Comparison of ENCODE assay signal across 14 cellular contexts in the genomic region with DNA sequence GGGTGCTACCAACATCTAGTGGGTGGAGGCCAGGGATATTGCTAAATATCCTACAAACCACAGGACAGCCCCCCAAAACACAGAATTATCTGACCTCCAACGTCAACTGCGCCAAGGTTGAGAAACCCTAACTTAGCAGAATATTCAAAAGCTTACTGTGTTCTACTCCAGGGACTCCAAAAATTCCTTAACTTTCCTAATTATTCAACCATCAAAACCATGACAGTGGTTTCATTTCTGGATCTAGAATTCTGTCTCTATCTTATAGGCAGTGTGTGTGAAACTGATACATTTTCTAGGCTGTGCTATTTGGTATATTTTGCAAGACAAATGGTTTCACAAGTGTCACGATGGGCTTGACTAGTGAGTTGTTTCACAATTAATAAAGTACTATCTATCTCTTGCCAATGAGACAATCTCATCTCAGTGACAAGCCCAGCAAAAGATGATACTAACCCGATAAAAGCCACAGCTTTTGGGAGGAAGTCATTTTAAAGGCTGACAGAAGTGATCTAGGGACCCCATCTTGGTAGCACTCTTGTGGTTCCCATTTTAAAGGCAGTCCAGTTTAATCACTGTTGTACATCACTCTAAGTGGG. TPM values are rescaled to one million over a fixed set of nuclear protein-coding genes. Genes with fewer than 3 reads are reported as not detected.
DNase-seq lines count a peak whose midpoint lies in the region; ATAC-seq and TF ChIP-seq lines count a peak whose summit lies in the region.
"Had no signal": no experiment of that assay in that cellular context is flagged by ENCODE, and none has a peak within 500 bp of the region (broad histone marks: within the 10 kb centered on the region; RNA-seq: fewer than 3 reads in every experiment).

No MANE protein-coding gene starts in this region.

- peaks cover 20 to 48% (median 41%) of the 10 kb centered on the region in 3 donors for H3K4me1 Mint-ChIP-seq in T-cell

- H3K27ac ChIP-seq in mucosa of rectum (ENCODE audit: low read depth in 2 of 2, low read length in 2 of 2) = peak overlapping the region; percentile 2 to 3
- H3K27ac ChIP-seq: BLaER1 treated with 17β-estradiol and CSF1 and Interleukin-3, amounts not matched to agents 10 nM and 100 nM; gastroesophageal sphincter; suprapubic skin had no signal

- no peaks in the 10 kb centered on the region for H3K27me3 ChIP-seq in mucosa of rectum (ENCODE audit: control insufficient read depth in 2 of 2, insufficient read depth in 2 of 2, low read length in 2 of 2)
- H3K27me3 ChIP-seq: BLaER1 treated with 17β-estradiol and CSF1 and Interleukin-3, amounts not matched to agents 10 nM and 100 nM; gastroesophageal sphincter; suprapubic skin had no signal

- ATAC-seq in T-cell (replicated peaks in 1 of 4) = no peak
- ATAC-seq: gastroesophageal sphincter had no signal

- peak; percentile 73 for DNase-seq in GF-D8 (lab: John Stamatoyannopoulos, UW)
- peak; percentile 31 for DNase-seq in GM20000 (ENCODE audit: low spot score)
- no peak for DNase-seq in T-cell
- DNase-seq in NCI-H345 (lab: John Stamatoyannopoulos, UW) = no peak
- no peak for DNase-seq in cardiac septum (ENCODE audit: low spot score)
- no peak for DNase-seq in NCI-H524 treated with DMSO at 0.1 percent for 48 hours (lab: John Stamatoyannopoulos, UW)
- DNase-seq in activated naive CD4-positive, alpha-beta T cell treated with anti-CD3 and anti-CD28 coated beads, Interleukin-2, amount 50 U/mL, for 16 hours = no peak
- DNase-seq: activated CD8-positive, alpha-beta memory T cell treated with anti-CD3 and anti-CD28 coated beads, Interleukin-2, amount 50 U/mL, for 4 hours; effector CD8-positive, alpha-beta T cell; islet precursor cell had no signal

- H3K36me3 Mint-ChIP-seq in T-cell = peaks cover 55% of the 10 kb centered on the region

- POLR2A ChIA-PET in T-cell (lab: Charles Lee) = no interaction called here

- intact Hi-C loops in cardiac septum (cut with DNase I) = no loop called here

- H3K9me3 ChIP-seq in mucosa of rectum (ENCODE audit: control insufficient read depth in 2 of 2, low read length in 2 of 2) = no peaks in the 10 kb centered on the region
- H3K9me3 ChIP-seq: BLaER1 treated with 17β-estradiol and CSF1 and Interleukin-3, amounts not matched to agents 10 nM and 100 nM; gastroesophageal sphincter; suprapubic skin had no signal

- H3K9me3 Mint-ChIP-seq in T-cell = no peaks in the 10 kb centered on the region

- peaks cover 6 to 9% of the 10 kb centered on the region in 2 donors for H3K4me1 ChIP-seq in mucosa of rectum (ENCODE audit: control insufficient read depth in 2 of 2, insufficient read depth in 2 of 2, low read length in 2 of 2)

- H3K27ac Mint-ChIP-seq in T-cell = peak overlapping the region; percentile 7 to 29

- peaks cover 52 to 59% of the 10 kb centered on the region in 2 donors for H3K36me3 ChIP-seq in mucosa of rectum (ENCODE audit: control insufficient read depth in 2 of 2, insufficient read depth in 2 of 2, low read length in 2 of 2)

- H3K27me3 Mint-ChIP-seq in T-cell = no peaks in the 10 kb centered on the region

- H3K4me3 Mint-ChIP-seq in T-cell = no peak overlapping the region

- no peak overlapping the region for H3K9ac ChIP-seq in mucosa of rectum (ENCODE audit: low read depth in 1 of 2, low read length in 2 of 2)
- H3K9ac ChIP-seq: BLaER1 treated with 17β-estradiol and CSF1 and Interleukin-3, amounts not matched to agents 10 nM and 100 nM had no signal

- CTCF ChIA-PET in T-cell (lab: Charles Lee) = interaction anchor here in 1 of 2 donors (0.9 kb wide), 1 partner anchor 35 kb away, joined by 4 read pairs; no protein-coding TSS in a partner anchor

- no peak overlapping the region for H3K4me3 ChIP-seq in mucosa of rectum (ENCODE audit: low read length in 2 of 2)
- H3K4me3 ChIP-seq: BLaER1 treated with 17β-estradiol and CSF1 and Interleukin-3, amounts not matched to agents 10 nM and 100 nM; gastroesophageal sphincter; suprapubic skin had no signal

- TF ChIP-seq CTCF in GM20000 (IDR thresholded peaks at IDR 0.05; ENCODE audit: extremely low read depth, missing control alignments) = no peak

RNA-seq across cellular contexts. Expression of a gene that starts 14.6 kb away (rescaled TPM):
- total RNA-seq in T-cell (10 to 100 TPM; 44.0 to 76.3 (median 54.0) TPM), cardiac septum (27.0 TPM)

RNA-seq across cellular contexts. Expression of a gene that starts 59.8 kb away (rescaled TPM):
- total RNA-seq in T-cell = 10 to 100 TPM; 17.4 to 56.2 (median 22.7) TPM
- 31.2 TPM for total RNA-seq in cardiac septum

Comparison
In these comparisons a context has a peak if more than half of its experiments do, and no peak if none do; other contexts are left out.
1. DNase-seq: peak in GF-D8 (single experiment) and GM20000 (single experiment); none in T-cell (0 of 34), NCI-H345 (single experiment), cardiac septum (single experiment), NCI-H524 treated with DMSO at 0.1 percent for 48 hours (single experiment) and activated naive CD4-positive, alpha-beta T cell treated with anti-CD3 and anti-CD28 coated beads, Interleukin-2, amount 50 U/mL, for 16 hours (single experiment).